Comparison of ENCODE assay signal across 2 cellular contexts in the genomic region with DNA sequence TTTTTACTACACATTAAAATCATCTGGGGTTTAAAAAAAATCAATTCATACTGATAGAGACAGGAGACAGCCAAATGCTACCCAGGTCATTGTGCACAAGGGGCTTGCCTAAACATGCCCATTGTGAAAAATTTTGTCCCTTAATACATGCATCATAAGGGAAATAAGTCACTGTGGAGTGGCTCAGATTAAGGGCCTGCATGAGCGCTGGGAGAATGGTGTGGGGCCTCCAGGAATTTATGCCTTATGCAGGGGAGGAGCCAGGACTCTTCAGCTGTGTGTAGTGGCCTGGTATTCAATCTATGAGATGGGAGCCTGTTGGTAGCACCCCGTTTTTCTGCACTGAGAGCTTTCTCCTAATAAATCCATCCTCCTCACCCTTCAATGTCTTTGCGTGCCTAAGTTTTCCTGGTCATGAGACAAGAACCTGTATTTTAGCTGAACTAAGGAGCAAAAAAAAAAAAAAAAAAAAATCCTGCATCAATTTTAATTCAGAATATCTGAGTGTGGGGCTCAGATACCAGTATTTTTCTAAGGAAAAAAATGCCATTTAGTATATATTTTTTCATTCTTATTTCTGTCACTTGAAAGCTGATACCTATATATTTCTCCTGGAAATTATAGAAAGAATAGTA.
TF ChIP-seq lines count a peak whose summit lies in the region.

No MANE protein-coding gene starts in this region.

TF ChIP-seq in GM23338, 12 proteins besides CTCF, POLR2A, EP300 and RAD21 (continues in another document):
- TF ChIP-seq, protein P1, sequence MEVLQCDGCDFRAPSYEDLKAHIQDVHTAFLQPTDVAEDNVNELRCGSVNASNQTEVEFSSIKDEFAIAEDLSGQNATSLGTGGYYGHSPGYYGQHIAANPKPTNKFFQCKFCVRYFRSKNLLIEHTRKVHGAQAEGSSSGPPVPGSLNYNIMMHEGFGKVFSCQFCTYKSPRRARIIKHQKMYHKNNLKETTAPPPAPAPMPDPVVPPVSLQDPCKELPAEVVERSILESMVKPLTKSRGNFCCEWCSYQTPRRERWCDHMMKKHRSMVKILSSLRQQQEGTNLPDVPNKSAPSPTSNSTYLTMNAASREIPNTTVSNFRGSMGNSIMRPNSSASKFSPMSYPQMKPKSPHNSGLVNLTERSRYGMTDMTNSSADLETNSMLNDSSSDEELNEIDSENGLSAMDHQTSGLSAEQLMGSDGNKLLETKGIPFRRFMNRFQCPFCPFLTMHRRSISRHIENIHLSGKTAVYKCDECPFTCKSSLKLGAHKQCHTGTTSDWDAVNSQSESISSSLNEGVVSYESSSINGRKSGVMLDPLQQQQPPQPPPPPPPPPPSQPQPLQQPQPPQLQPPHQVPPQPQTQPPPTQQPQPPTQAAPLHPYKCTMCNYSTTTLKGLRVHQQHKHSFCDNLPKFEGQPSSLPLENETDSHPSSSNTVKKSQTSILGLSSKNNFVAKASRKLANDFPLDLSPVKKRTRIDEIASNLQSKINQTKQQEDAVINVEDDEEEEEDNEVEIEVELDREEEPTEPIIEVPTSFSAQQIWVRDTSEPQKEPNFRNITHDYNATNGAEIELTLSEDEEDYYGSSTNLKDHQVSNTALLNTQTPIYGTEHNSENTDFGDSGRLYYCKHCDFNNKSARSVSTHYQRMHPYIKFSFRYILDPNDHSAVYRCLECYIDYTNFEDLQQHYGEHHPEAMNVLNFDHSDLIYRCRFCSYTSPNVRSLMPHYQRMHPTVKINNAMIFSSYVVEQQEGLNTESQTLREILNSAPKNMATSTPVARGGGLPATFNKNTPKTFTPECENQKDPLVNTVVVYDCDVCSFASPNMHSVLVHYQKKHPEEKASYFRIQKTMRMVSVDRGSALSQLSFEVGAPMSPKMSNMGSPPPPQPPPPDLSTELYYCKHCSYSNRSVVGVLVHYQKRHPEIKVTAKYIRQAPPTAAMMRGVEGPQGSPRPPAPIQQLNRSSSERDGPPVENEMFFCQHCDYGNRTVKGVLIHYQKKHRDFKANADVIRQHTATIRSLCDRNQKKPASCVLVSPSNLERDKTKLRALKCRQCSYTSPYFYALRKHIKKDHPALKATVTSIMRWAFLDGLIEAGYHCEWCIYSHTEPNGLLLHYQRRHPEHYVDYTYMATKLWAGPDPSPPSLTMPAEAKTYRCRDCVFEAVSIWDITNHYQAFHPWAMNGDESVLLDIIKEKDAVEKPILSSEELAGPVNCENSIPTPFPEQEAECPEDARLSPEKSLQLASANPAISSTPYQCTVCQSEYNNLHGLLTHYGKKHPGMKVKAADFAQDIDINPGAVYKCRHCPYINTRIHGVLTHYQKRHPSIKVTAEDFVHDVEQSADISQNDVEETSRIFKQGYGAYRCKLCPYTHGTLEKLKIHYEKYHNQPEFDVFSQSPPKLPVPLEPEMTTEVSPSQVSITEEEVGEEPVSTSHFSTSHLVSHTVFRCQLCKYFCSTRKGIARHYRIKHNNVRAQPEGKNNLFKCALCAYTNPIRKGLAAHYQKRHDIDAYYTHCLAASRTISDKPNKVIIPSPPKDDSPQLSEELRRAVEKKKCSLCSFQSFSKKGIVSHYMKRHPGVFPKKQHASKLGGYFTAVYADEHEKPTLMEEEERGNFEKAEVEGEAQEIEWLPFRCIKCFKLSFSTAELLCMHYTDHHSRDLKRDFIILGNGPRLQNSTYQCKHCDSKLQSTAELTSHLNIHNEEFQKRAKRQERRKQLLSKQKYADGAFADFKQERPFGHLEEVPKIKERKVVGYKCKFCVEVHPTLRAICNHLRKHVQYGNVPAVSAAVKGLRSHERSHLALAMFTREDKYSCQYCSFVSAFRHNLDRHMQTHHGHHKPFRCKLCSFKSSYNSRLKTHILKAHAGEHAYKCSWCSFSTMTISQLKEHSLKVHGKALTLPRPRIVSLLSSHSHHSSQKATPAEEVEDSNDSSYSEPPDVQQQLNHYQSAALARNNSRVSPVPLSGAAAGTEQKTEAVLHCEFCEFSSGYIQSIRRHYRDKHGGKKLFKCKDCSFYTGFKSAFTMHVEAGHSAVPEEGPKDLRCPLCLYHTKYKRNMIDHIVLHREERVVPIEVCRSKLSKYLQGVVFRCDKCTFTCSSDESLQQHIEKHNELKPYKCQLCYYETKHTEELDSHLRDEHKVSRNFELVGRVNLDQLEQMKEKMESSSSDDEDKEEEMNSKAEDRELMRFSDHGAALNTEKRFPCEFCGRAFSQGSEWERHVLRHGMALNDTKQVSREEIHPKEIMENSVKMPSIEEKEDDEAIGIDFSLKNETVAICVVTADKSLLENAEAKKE (CRISPR knock-in tag; IDR thresholded peaks at IDR 0.05), result no peak
- TF ChIP-seq ZNF331 (CRISPR knock-in tag; IDR thresholded peaks at IDR 0.05; ENCODE audit: low read depth) (no peak), EZH2phosphoT487 (IDR thresholded peaks at IDR 0.05; ENCODE audit: unreplicated experiment) (no peak), CREB1 (CRISPR knock-in tag; IDR thresholded peaks at IDR 0.05; ENCODE audit: low read depth) (no peak), JUNB (IDR thresholded peaks at IDR 0.05; ENCODE audit: unreplicated experiment) (no peak), ZNF114 (CRISPR knock-in tag; IDR thresholded peaks at IDR 0.05) (no peak), STAT1 (IDR thresholded peaks at IDR 0.05; ENCODE audit: unreplicated experiment) (no peak)
- TF ChIP-seq, protein P2, sequence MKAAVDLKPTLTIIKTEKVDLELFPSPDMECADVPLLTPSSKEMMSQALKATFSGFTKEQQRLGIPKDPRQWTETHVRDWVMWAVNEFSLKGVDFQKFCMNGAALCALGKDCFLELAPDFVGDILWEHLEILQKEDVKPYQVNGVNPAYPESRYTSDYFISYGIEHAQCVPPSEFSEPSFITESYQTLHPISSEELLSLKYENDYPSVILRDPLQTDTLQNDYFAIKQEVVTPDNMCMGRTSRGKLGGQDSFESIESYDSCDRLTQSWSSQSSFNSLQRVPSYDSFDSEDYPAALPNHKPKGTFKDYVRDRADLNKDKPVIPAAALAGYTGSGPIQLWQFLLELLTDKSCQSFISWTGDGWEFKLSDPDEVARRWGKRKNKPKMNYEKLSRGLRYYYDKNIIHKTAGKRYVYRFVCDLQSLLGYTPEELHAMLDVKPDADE (IDR thresholded peaks at IDR 0.05), result no peak
- TF ChIP-seq, protein P3, sequence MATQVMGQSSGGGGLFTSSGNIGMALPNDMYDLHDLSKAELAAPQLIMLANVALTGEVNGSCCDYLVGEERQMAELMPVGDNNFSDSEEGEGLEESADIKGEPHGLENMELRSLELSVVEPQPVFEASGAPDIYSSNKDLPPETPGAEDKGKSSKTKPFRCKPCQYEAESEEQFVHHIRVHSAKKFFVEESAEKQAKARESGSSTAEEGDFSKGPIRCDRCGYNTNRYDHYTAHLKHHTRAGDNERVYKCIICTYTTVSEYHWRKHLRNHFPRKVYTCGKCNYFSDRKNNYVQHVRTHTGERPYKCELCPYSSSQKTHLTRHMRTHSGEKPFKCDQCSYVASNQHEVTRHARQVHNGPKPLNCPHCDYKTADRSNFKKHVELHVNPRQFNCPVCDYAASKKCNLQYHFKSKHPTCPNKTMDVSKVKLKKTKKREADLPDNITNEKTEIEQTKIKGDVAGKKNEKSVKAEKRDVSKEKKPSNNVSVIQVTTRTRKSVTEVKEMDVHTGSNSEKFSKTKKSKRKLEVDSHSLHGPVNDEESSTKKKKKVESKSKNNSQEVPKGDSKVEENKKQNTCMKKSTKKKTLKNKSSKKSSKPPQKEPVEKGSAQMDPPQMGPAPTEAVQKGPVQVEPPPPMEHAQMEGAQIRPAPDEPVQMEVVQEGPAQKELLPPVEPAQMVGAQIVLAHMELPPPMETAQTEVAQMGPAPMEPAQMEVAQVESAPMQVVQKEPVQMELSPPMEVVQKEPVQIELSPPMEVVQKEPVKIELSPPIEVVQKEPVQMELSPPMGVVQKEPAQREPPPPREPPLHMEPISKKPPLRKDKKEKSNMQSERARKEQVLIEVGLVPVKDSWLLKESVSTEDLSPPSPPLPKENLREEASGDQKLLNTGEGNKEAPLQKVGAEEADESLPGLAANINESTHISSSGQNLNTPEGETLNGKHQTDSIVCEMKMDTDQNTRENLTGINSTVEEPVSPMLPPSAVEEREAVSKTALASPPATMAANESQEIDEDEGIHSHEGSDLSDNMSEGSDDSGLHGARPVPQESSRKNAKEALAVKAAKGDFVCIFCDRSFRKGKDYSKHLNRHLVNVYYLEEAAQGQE (IDR thresholded peaks at IDR 0.05; ENCODE audit: unreplicated experiment), result no peak

TF ChIP-seq in HEK293, 187 proteins besides CTCF, POLR2A, EP300 and RAD21 (continued from another document):
- TF ChIP-seq, protein P4, sequence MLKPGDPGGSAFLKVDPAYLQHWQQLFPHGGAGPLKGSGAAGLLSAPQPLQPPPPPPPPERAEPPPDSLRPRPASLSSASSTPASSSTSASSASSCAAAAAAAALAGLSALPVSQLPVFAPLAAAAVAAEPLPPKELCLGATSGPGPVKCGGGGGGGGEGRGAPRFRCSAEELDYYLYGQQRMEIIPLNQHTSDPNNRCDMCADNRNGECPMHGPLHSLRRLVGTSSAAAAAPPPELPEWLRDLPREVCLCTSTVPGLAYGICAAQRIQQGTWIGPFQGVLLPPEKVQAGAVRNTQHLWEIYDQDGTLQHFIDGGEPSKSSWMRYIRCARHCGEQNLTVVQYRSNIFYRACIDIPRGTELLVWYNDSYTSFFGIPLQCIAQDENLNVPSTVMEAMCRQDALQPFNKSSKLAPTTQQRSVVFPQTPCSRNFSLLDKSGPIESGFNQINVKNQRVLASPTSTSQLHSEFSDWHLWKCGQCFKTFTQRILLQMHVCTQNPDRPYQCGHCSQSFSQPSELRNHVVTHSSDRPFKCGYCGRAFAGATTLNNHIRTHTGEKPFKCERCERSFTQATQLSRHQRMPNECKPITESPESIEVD (tag by site-specific recombination; IDR thresholded peaks at IDR 0.05), result no peak
- TF ChIP-seq ZNF660 (tag by site-specific recombination; IDR thresholded peaks at IDR 0.05), result no peak
- TF ChIP-seq SETDB1 (IDR thresholded peaks at IDR 0.05; ENCODE audit: insufficient read length, low read length), result peak; percentile 79
TF ChIP-seq in HEK293: peak in this region for 1.
